Comparison of ENCODE assay signal across 9 cellular contexts in genomic region chr1:160078392-160079195, GRCh38. TPM values are rescaled to one million over a fixed set of nuclear protein-coding genes. Genes with fewer than 3 reads are reported as not detected.
A peak's percentile ranks its signal among the peaks of the same experiment; 100 is the strongest.
DNase-seq lines count a peak whose midpoint lies in the region; ATAC-seq and FAIRE-seq lines count a peak whose summit lies in the region.
"Had no signal": no experiment of that assay in that cellular context is flagged by ENCODE, and none has a peak within 500 bp of the region (broad histone marks: within the 10 kb centered on the region; RNA-seq: fewer than 3 reads in every experiment).

No MANE protein-coding gene starts in this region.

- no peaks in the 10 kb centered on the region for H3K36me3 Mint-ChIP-seq in activated naive CD4-positive, alpha-beta T cell treated with anti-CD3 and anti-CD28 coated beads for 36 hours (ENCODE audit: low read depth)

- no peak overlapping the region for H3K27ac Mint-ChIP-seq in activated naive CD4-positive, alpha-beta T cell treated with anti-CD3 and anti-CD28 coated beads for 36 hours

- no peaks in the 10 kb centered on the region for H3K9me3 Mint-ChIP-seq in activated naive CD4-positive, alpha-beta T cell treated with anti-CD3 and anti-CD28 coated beads for 36 hours

- ATAC-seq in HG03103 (IDR thresholded peaks at IDR 0.05; ENCODE audit: low read depth, unreplicated experiment) (peak; percentile 82), GM19023 (IDR thresholded peaks at IDR 0.05; ENCODE audit: unreplicated experiment) (no peak)

- no peak overlapping the region for H3K4me3 Mint-ChIP-seq in activated naive CD4-positive, alpha-beta T cell treated with anti-CD3 and anti-CD28 coated beads for 36 hours

- FAIRE-seq in RCC 7860 (lab: Jason Lieb, UNC) = no peak

- CTCF ChIA-PET in activated naive CD4-positive, alpha-beta T cell treated with anti-CD3 and anti-CD28 coated beads for 36 hours (lab: Charles Lee) = interaction anchor here (0.7 to 21.7 kb wide), 39 partner anchors 9 to 298 kb away, joined by 3 to 565 read pairs (median 5); partner anchors contain the start of genes IGSF8, KCNJ10 and PIGM

- DNase-seq in NCI-H345 treated with DMSO at 0.1 percent for 48 hours (lab: John Stamatoyannopoulos, UW; ENCODE audit: unreplicated experiment) = peak; percentile 5
- no peak for DNase-seq in NCI-H345 (lab: John Stamatoyannopoulos, UW)
- peak; percentile 10 for DNase-seq in RCC 7860 (ENCODE audit: low spot score)
- peak; percentile 77 for DNase-seq in activated naive CD4-positive, alpha-beta T cell treated with anti-CD3 and anti-CD28 coated beads for 36 hours
- peak; percentile 61 for DNase-seq in hepatic stellate cell (ENCODE audit: low spot score)
- peak; percentile 50 to 67 (median 63) for DNase-seq in stimulated activated CD4-positive, alpha-beta T cell treated with anti-CD3 and anti-CD28 coated beads, Interleukin-12 subunit alpha, Interleukin-12 subunit beta, amount 100 ng/mL, for 48 hours (ENCODE audit: low read depth in 2 of 3, low spot score in 1 of 3)

- peaks cover 40% of the 10 kb centered on the region for H3K27me3 Mint-ChIP-seq in activated naive CD4-positive, alpha-beta T cell treated with anti-CD3 and anti-CD28 coated beads for 36 hours (ENCODE audit: low read depth)

- intact Hi-C loops in activated naive CD4-positive, alpha-beta T cell treated with anti-CD3 and anti-CD28 coated beads for 36 hours (cut with micrococcal nuclease) = loop anchor here (1.0 to 2.0 kb wide), 3 partner anchors 32 to 298 kb away; partner anchors contain the start of gene DUSP23

- H3K4me1 Mint-ChIP-seq in activated naive CD4-positive, alpha-beta T cell treated with anti-CD3 and anti-CD28 coated beads for 36 hours (ENCODE audit: low read depth) = no peaks in the 10 kb centered on the region

RNA-seq across cellular contexts. Expression of gene KCNJ9, which starts 2.7 kb away (rescaled TPM):
- total RNA-seq in activated naive CD4-positive, alpha-beta T cell treated with anti-CD3 and anti-CD28 coated beads for 36 hours = not detected
- total RNA-seq: dermis microvascular lymphatic vessel endothelial cell had no signal

RNA-seq across cellular contexts. Expression of gene KCNJ10, which starts 8.6 kb away (rescaled TPM):
- total RNA-seq in activated naive CD4-positive, alpha-beta T cell treated with anti-CD3 and anti-CD28 coated beads for 36 hours = not detected
- total RNA-seq: dermis microvascular lymphatic vessel endothelial cell had no signal

RNA-seq across cellular contexts. Expression of gene IGSF8, which starts 19.8 kb away (rescaled TPM):
- 10 to 100 TPM; 22.2 to 24.7 TPM for total RNA-seq in activated naive CD4-positive, alpha-beta T cell treated with anti-CD3 and anti-CD28 coated beads for 36 hours

RNA-seq across cellular contexts. Expression of gene ATP1A2, which starts 37.0 kb away (rescaled TPM):
- not detected for total RNA-seq in activated naive CD4-positive, alpha-beta T cell treated with anti-CD3 and anti-CD28 coated beads for 36 hours
- total RNA-seq: dermis microvascular lymphatic vessel endothelial cell had no signal

RNA-seq across cellular contexts. Expression of gene PIGM, which starts 46.8 kb away (rescaled TPM):
- total RNA-seq in activated naive CD4-positive, alpha-beta T cell treated with anti-CD3 and anti-CD28 coated beads for 36 hours = 1 to 10 TPM; 2.6 TPM
